Comparison of ENCODE assay signal across 8 cellular contexts in the genomic region with DNA sequence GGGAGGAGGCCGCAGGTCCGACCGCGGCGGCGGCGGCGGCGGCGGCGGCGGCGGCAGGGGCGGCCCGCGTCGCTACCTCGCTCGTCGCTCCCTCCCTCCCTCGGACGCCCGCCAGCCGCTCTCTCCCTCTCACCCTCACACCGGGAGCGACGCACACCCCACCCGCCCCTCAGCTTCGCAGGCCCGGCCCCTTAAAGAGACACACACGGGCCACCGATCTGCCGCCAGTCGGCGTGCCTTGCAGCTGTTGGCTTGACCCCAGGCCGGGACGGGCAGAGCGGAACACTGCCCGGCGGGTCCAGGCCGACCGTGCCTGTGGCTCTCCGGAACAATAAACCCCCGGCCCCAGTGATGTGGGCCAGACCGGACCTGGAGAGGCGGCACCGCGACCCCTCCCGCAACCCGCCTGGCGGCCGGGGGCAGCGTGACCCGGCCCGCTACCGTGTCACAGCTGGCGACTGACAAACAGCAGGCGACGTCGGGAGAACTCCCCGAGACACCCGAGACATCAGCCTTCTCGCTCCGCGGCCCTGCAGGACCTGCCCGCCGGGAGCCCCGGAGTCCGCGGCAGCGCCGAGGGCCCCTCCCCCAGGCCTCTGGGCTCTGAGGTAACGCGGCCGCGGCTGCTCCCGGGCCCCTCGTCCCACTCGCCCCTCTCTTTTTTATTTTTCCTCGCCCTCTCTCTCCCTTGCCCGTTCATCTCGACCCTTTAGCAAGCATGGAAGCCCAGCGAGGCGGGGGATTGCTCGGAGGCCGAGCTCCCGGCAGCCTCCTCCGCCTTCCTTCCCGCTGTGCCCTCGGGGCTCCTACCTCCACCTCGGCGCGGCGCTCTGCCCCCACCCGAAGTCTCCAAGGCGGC. TPM values are rescaled to one million over a fixed set of nuclear protein-coding genes. Genes with fewer than 3 reads are reported as not detected.
DNase-seq lines count a peak whose midpoint lies in the region; ATAC-seq, FAIRE-seq and TF ChIP-seq lines count a peak whose summit lies in the region.

A gene with protein sequence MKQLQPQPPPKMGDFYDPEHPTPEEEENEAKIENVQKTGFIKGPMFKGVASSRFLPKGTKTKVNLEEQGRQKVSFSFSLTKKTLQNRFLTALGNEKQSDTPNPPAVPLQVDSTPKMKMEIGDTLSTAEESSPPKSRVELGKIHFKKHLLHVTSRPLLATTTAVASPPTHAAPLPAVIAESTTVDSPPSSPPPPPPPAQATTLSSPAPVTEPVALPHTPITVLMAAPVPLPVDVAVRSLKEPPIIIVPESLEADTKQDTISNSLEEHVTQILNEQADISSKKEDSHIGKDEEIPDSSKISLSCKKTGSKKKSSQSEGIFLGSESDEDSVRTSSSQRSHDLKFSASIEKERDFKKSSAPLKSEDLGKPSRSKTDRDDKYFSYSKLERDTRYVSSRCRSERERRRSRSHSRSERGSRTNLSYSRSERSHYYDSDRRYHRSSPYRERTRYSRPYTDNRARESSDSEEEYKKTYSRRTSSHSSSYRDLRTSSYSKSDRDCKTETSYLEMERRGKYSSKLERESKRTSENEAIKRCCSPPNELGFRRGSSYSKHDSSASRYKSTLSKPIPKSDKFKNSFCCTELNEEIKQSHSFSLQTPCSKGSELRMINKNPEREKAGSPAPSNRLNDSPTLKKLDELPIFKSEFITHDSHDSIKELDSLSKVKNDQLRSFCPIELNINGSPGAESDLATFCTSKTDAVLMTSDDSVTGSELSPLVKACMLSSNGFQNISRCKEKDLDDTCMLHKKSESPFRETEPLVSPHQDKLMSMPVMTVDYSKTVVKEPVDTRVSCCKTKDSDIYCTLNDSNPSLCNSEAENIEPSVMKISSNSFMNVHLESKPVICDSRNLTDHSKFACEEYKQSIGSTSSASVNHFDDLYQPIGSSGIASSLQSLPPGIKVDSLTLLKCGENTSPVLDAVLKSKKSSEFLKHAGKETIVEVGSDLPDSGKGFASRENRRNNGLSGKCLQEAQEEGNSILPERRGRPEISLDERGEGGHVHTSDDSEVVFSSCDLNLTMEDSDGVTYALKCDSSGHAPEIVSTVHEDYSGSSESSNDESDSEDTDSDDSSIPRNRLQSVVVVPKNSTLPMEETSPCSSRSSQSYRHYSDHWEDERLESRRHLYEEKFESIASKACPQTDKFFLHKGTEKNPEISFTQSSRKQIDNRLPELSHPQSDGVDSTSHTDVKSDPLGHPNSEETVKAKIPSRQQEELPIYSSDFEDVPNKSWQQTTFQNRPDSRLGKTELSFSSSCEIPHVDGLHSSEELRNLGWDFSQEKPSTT (N-terminal part only) (minus strand): TSS at position 124 of the 859 bp plus-strand sequence. CDS start 189 bp downstream, outside the sequence.

- H3K9ac ChIP-seq in HUES6 (ENCODE audit: low read length), result peak within 1 kb of the TSS; percentile 93

- DNase-seq in D721Med (ENCODE audit: insufficient read length, low spot score), result peak; percentile 66
- peak; percentile 96 for DNase-seq in OCI-M1 (lab: John Stamatoyannopoulos, UW)
- DNase-seq in activated T-cell treated with anti-CD3 and anti-CD28 coated beads for 4 hours, result peak; percentile 69
- peak; percentile 31 for DNase-seq in epithelial cell of prostate (ENCODE audit: low read depth, low spot score)
- DNase-seq in mucosa of gallbladder (ENCODE audit: low spot score), result peak; percentile 92
- peak; percentile 78 for DNase-seq in stimulated activated CD8-positive, alpha-beta memory T cell treated with anti-CD3 and anti-CD28 coated beads, Interleukin-4, amount 100 ng/mL, for 24 hours (ENCODE audit: low read depth)

- H3K4me3 ChIP-seq in HUES6 (ENCODE audit: low read depth, low read length), result peak within 1 kb of the TSS; percentile 91

- H3K36me3 ChIP-seq in HUES6 (ENCODE audit: control insufficient read depth, insufficient read depth, low read length), result no peaks in the 10 kb centered on the region

- FAIRE-seq in D721Med (lab: Jason Lieb, UNC), result no peak

- peak; percentile 69 for ATAC-seq in GM21390 (IDR thresholded peaks at IDR 0.05; ENCODE audit: unreplicated experiment)

- peaks cover 31% of the 10 kb centered on the region for H3K4me1 ChIP-seq in HUES6 (ENCODE audit: control insufficient read depth, insufficient read depth, low read length)

- TF ChIP-seq CTCF in D721Med (IDR thresholded peaks at IDR 0.05; ENCODE audit: insufficient read depth, missing control alignments), result peak; percentile 34

- no peaks in the 10 kb centered on the region for H3K27me3 ChIP-seq in HUES6 (ENCODE audit: control insufficient read depth, insufficient read depth, low read length)

- no peaks in the 10 kb centered on the region for H3K9me3 ChIP-seq in HUES6 (ENCODE audit: control insufficient read depth, insufficient read depth, low read depth, low read length)

- H3K27ac ChIP-seq in HUES6 (ENCODE audit: low read depth, low read length), result peak within 1 kb of the TSS; percentile 93
- peak within 1 kb of the TSS; percentile 85 for H3K27ac ChIP-seq in epithelial cell of prostate

RNA-seq across cellular contexts. Expression of the gene that starts here (rescaled TPM):
- total RNA-seq in mucosa of gallbladder, result 47.0 TPM

Comparison
In these comparisons a context has a peak if more than half of its experiments do, and no peak if none do; other contexts are left out.
1. Peak in every context shown above with its lines: DNase-seq, ATAC-seq, H3K4me3 ChIP-seq and H3K27ac ChIP-seq.
2. DNase-seq: peak in every context shown above with its lines; median percentile 96 in OCI-M1; 92 in mucosa of gallbladder; 78 in stimulated activated CD8-positive, alpha-beta memory T cell treated with anti-CD3 and anti-CD28 coated beads, Interleukin-4, amount 100 ng/mL, for 24 hours; 69 in activated T-cell treated with anti-CD3 and anti-CD28 coated beads for 4 hours; 66 in D721Med; 31 in epithelial cell of prostate.